Comparison of ENCODE assay signal across 12 cellular contexts in the genomic region with DNA sequence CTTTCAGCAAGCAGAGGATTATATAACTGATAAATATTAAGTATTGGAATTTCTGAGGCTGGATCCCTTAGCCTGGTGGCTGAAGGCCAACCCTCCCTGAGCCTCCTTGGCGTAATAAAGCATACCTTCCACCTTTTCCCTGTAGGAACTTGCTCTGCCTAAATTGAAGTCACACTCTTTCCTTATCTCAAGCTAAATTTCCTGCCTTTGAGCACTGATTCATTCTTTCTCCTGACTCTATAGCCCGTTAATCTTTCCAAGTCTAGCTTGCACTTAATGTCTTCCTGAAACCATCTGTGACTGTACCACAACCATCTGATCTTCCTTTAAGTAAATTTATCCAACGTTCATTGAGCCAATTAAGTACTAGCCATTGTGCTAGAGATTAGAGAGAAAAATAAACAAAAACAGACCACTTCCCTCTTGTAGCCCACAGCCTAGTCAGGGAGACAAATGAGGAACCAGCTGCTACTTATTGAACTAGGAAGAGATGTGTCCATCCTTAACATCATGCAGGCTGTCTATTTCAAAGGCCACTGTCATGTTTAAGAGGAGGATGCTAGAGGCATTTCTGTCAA.
DNase-seq lines count a peak whose midpoint lies in the region; ATAC-seq, FAIRE-seq and TF ChIP-seq lines count a peak whose summit lies in the region.
"Had no signal": no experiment of that assay in that cellular context is flagged by ENCODE, and none has a peak within 500 bp of the region (broad histone marks: within the 10 kb centered on the region; RNA-seq: fewer than 3 reads in every experiment).

No MANE protein-coding gene starts in this region.

- BruUV-seq in HepG2 (replicated peaks; lab: Mats Ljungman, UMichigan) = no TSS peak

- H3K36me3 ChIP-seq in pancreas (no peaks in the 10 kb centered on the region), transverse colon (no peaks in the 10 kb centered on the region), HepG2 (replicated peaks in 1 of 2; ENCODE audit: control insufficient read depth in 1 of 2, insufficient read depth in 2 of 2, low read length in 2 of 2) (no peaks in the 10 kb centered on the region)

- POLR2A ChIA-PET in activated B cell treated with CpG ODN at 0.5 μM for 24 hours (lab: Charles Lee) (interaction anchor here (0.7 to 1.0 kb wide), 2 partner anchors 9 to 84 kb away, joined by 3 to 6 read pairs; no protein-coding TSS in a partner anchor), HepG2 (lab: Yijun Ruan, JAX) (no interaction called here)

- TF ChIP-seq RAD21 in HepG2 (CRISPR knock-in tag; IDR thresholded peaks at IDR 0.05) = no peak

- no peak for TF ChIP-seq POLR2A in transverse colon (IDR thresholded peaks at IDR 0.05)
- no peak for TF ChIP-seq POLR2A in HepG2 (IDR thresholded peaks at IDR 0.05; ENCODE audit: insufficient read depth in 1 of 2, low read depth in 2 of 2, low read length in 2 of 2)

- no peak overlapping the region for H2AFZ ChIP-seq in HepG2 (ENCODE audit: low read length)

- TF ChIP-seq CTCF in activated B cell treated with CpG ODN at 0.5 μM for 24 hours (IDR thresholded peaks at IDR 0.05) = no peak
- no peak for TF ChIP-seq CTCF in pancreas (IDR thresholded peaks at IDR 0.05)
- no peak for TF ChIP-seq CTCF in transverse colon (IDR thresholded peaks at IDR 0.05)
- TF ChIP-seq CTCF in HepG2 (CRISPR knock-in tag; IDR thresholded peaks at IDR 0.05) = no peak

- peaks cover 28% of the 10 kb centered on the region for H3K4me1 Mint-ChIP-seq in activated B cell treated with CpG ODN at 0.5 μM for 24 hours

- H3K9me3 ChIP-seq in pancreas = no peaks in the 10 kb centered on the region
- no peaks in the 10 kb centered on the region for H3K9me3 ChIP-seq in transverse colon
- H3K9me3 ChIP-seq in HepG2 (ENCODE audit: low read length) = no peaks in the 10 kb centered on the region

- no peaks in the 10 kb centered on the region for H3K27me3 ChIP-seq in pancreas
- H3K27me3 ChIP-seq in transverse colon = no peaks in the 10 kb centered on the region
- H3K27me3 ChIP-seq in HepG2 (ENCODE audit: control insufficient read depth in 1 of 2, insufficient read depth in 2 of 2, low read length in 2 of 2) = no peaks in the 10 kb centered on the region

- H3K4me3 ChIP-seq in pancreas (no peak overlapping the region), transverse colon (no peak overlapping the region), HepG2 (replicated peaks in 1 of 3; ENCODE audit: insufficient read depth in 1 of 3, low read depth in 2 of 3, low read length in 3 of 3) (no peak overlapping the region)

- no peak overlapping the region for H3K4me2 ChIP-seq in HepG2 (ENCODE audit: low read depth, low read length)

- no peak overlapping the region for H3K27ac Mint-ChIP-seq in activated B cell treated with CpG ODN at 0.5 μM for 24 hours
- H3K27ac Mint-ChIP-seq: nephron progenitor cell; stimulated activated effector memory CD8-positive, alpha-beta T cell treated with anti-CD3 and anti-CD28 coated beads, Interleukin-12 subunit alpha, Interleukin-12 subunit beta, amount 100 ng/mL, for 72 hours had no signal

- CTCF ChIA-PET in activated B cell treated with CpG ODN at 0.5 μM for 24 hours (lab: Charles Lee) = interaction anchor here (1.5 to 2.3 kb wide), 2 partner anchors 16 to 83 kb away, joined by 3 to 16 read pairs; no protein-coding TSS in a partner anchor
- CTCF ChIA-PET in HepG2 (lab: Yijun Ruan, JAX; ENCODE audit: low intra/inter-chr PET ratio, low total read pairs) = no interaction called here

- H3K4me3 Mint-ChIP-seq in activated B cell treated with CpG ODN at 0.5 μM for 24 hours = no peak overlapping the region
- H3K4me3 Mint-ChIP-seq: nephron progenitor cell; stimulated activated effector memory CD8-positive, alpha-beta T cell treated with anti-CD3 and anti-CD28 coated beads, Interleukin-12 subunit alpha, Interleukin-12 subunit beta, amount 100 ng/mL, for 72 hours had no signal

- no peak for TF ChIP-seq EP300 in transverse colon (IDR thresholded peaks at IDR 0.05; ENCODE audit: low read depth)
- TF ChIP-seq EP300 in HepG2 (IDR thresholded peaks at IDR 0.05; ENCODE audit: low read depth in 2 of 2, low read length in 2 of 2) = no peak
- no peak for TF ChIP-seq EP300 in HepG2 (CRISPR knock-in tag; IDR thresholded peaks at IDR 0.05; ENCODE audit: borderline replicate concordance)

- DNase-seq in H4 (ENCODE audit: low spot score) = peak; percentile 21
- peak; percentile 78 to 92 for DNase-seq in NCI-H524 (lab: John Stamatoyannopoulos, UW)
- DNase-seq in activated B cell treated with CpG ODN at 0.5 μM for 24 hours = no peak
- DNase-seq in pancreas = no peak
- no peak for DNase-seq in transverse colon
- DNase-seq in HepG2 (ENCODE audit: low spot score) = no peak
- DNase-seq: activated CD8-positive, alpha-beta memory T cell treated with anti-CD3 and anti-CD28 coated beads, Interleukin-2, amount 50 U/mL, for 4 hours; NCI-H345; nephron progenitor cell had no signal

- FAIRE-seq in pancreas (lab: Jason Lieb, UNC) (no peak), HepG2 (lab: Jason Lieb, UNC) (no peak)

- H3K4me1 ChIP-seq in pancreas (no peaks in the 10 kb centered on the region), transverse colon (peaks cover 0 to 18% (median 3%) of the 10 kb centered on the region in 4 donors), HepG2 (ENCODE audit: insufficient read depth, low read length) (peaks cover 17% of the 10 kb centered on the region)

- ATAC-seq in activated B cell treated with CpG ODN at 0.5 μM for 24 hours (ENCODE audit: low read depth) = peak; percentile 40
- ATAC-seq in pancreas = peak in 3 of 4 donors; percentile 31 to 66 (median 44)
- ATAC-seq in GM18858 (IDR thresholded peaks at IDR 0.05; ENCODE audit: unreplicated experiment) = no peak
- ATAC-seq in HepG2 = no peak
- ATAC-seq: stimulated activated effector memory CD8-positive, alpha-beta T cell treated with anti-CD3 and anti-CD28 coated beads, Interleukin-12 subunit alpha, Interleukin-12 subunit beta, amount 100 ng/mL, for 72 hours had no signal

- H4K20me1 ChIP-seq in HepG2 (ENCODE audit: insufficient read depth, low read length) = peaks cover 14% of the 10 kb centered on the region; the same call in 1 of the 2 replicates

- WGBS in pancreas, 2 donors = 49 to 50% methylated on average over 3 of the region's 3 CpGs
- WGBS in transverse colon (ENCODE audit: low coverage in 1 of 2), 2 donors = 34 to 40% methylated on average over 3 of the region's 3 CpGs
- WGBS in HepG2 (ENCODE audit: low lambda C conversion rate) = 80% methylated on average over 3 of the region's 3 CpGs

- H3K36me3 Mint-ChIP-seq in activated B cell treated with CpG ODN at 0.5 μM for 24 hours (ENCODE audit: low read depth) = peaks cover 18% of the 10 kb centered on the region
- H3K36me3 Mint-ChIP-seq: stimulated activated effector memory CD8-positive, alpha-beta T cell treated with anti-CD3 and anti-CD28 coated beads, Interleukin-12 subunit alpha, Interleukin-12 subunit beta, amount 100 ng/mL, for 72 hours had no signal

- H3K9ac ChIP-seq in HepG2 (ENCODE audit: insufficient read depth, low read depth, low read length) = no peak overlapping the region

- no peaks in the 10 kb centered on the region for H3K79me2 ChIP-seq in HepG2 (ENCODE audit: insufficient read depth, low read length)

- H3K27ac ChIP-seq in pancreas (no peak overlapping the region), transverse colon (peak overlapping the region in 1 of 4 donors; percentile 26), HepG2 (ENCODE audit: extremely low read length, insufficient read depth, low read length) (no peak overlapping the region)
- H3K27ac ChIP-seq: epithelial cell of prostate had no signal

- no peaks in the 10 kb centered on the region for H3K27me3 Mint-ChIP-seq in activated B cell treated with CpG ODN at 0.5 μM for 24 hours

- in situ Hi-C loops in transverse colon (cut with MboI; ENCODE audit: low pct_ligation_motif_present in 1 of 4, low pct_unique_long_range_greater_than_20kb in 1 of 4, low sequenced_read_pairs in 3 of 4) = no loop called here
- in situ Hi-C loops in HepG2 (cut with HindIII; ENCODE audit: extremely low pct_ligation_motif_present, low pct_unique_long_range_greater_than_20kb) = no loop called here

- H3K9me3 Mint-ChIP-seq in activated B cell treated with CpG ODN at 0.5 μM for 24 hours = no peaks in the 10 kb centered on the region
- H3K9me3 Mint-ChIP-seq: nephron progenitor cell; stimulated activated effector memory CD8-positive, alpha-beta T cell treated with anti-CD3 and anti-CD28 coated beads, Interleukin-12 subunit alpha, Interleukin-12 subunit beta, amount 100 ng/mL, for 72 hours had no signal

- intact Hi-C loops in activated B cell treated with CpG ODN at 0.5 μM for 24 hours (cut with micrococcal nuclease) (loop anchor here (2.0 to 5.0 kb wide), 2 partner anchors 15 to 145 kb away; no protein-coding TSS in a partner anchor), pancreas (cut with DNase I) (no loop called here), transverse colon (cut with DNase I; ENCODE audit: low total_unique reads) (no loop called here), HepG2 (cut with micrococcal nuclease; ENCODE audit: unreplicated experiment) (no loop called here)

TF ChIP-seq in HepG2, 621 proteins besides CTCF, POLR2A, EP300 and RAD21:
- TF ChIP-seq POLR2G (IDR thresholded peaks at IDR 0.05; ENCODE audit: low read depth, low read length) (no peak), FOXO1 (CRISPR knock-in tag; IDR thresholded peaks at IDR 0.05) (no peak), ZNF678 (CRISPR knock-in tag; IDR thresholded peaks at IDR 0.05) (no peak)

Comparison
In these comparisons a context has a peak if more than half of its experiments do, and no peak if none do; other contexts are left out.
1. DNase-seq: peak in H4 (single experiment) and NCI-H524 (2 of 2); none in activated B cell treated with CpG ODN at 0.5 μM for 24 hours (single experiment), pancreas (0 of 6), transverse colon (single experiment) and HepG2 (single experiment).
2. ATAC-seq: peak in activated B cell treated with CpG ODN at 0.5 μM for 24 hours (single experiment) and pancreas (3 of 4); none in GM18858 (single experiment) and HepG2 (single experiment).